In genomic region chr19:4457654-4458406, GRCh38 we compare ENCODE assay signal across 7 cellular contexts.
DNase-seq lines count a peak whose midpoint lies in the region; ATAC-seq and TF ChIP-seq lines count a peak whose summit lies in the region.

Gene UBXN6 (minus strand): TSS chr19:4457794. CDS start chr19:4457697, 97 bp downstream.

- no peak for TF ChIP-seq POLR2A in GM18505 (IDR thresholded peaks at IDR 0.05; ENCODE audit: borderline replicate concordance, extremely low read depth, insufficient read depth, insufficient read length)

- ATAC-seq in GM18505 (IDR thresholded peaks at IDR 0.05; ENCODE audit: unreplicated experiment) (peak; percentile 78), HG03025 (IDR thresholded peaks at IDR 0.05; ENCODE audit: low FRiP score, unreplicated experiment) (peak; percentile 73)

- DNase-seq in NCI-H2081 (lab: John Stamatoyannopoulos, UW) = peak; percentile 96 to 98
- peak; percentile 95 for DNase-seq in T1000 (lab: John Stamatoyannopoulos, UW)
- peak; percentile 98 for DNase-seq in astrocyte of the hippocampus (ENCODE audit: low read depth, low spot score)
- DNase-seq in hippocampal formation (lab: John Stamatoyannopoulos, UW) = peak; percentile 93 to 96
- DNase-seq in retina = peak; percentile 100

Comparison
In these comparisons a context has a peak if more than half of its experiments do, and no peak if none do; other contexts are left out.
1. Peak in every context shown above with its lines: DNase-seq and ATAC-seq.